12 cellular contexts compared by ENCODE assay signal in genomic region chr16:87063543-87063942, GRCh38.
"Had no signal": no experiment of that assay in that cellular context is flagged by ENCODE, and none has a peak within 500 bp of the region (broad histone marks: within the 10 kb centered on the region; RNA-seq: fewer than 3 reads in every experiment).

No MANE protein-coding gene starts in this region.

- H3K9ac ChIP-seq: parathyroid adenoma had no signal

- H3K27me3 ChIP-seq: body of pancreas had no signal

- H3K27ac ChIP-seq: body of pancreas, gastrocnemius medialis, left ventricle myocardium inferior, parathyroid adenoma, skin epidermis, stomach, uterus had no signal

- H3K4me1 ChIP-seq: gastrocnemius medialis, uterus had no signal

- H3K79me2 ChIP-seq: parathyroid adenoma had no signal

- H3K4me1 Mint-ChIP-seq: activated naive CD8-positive, alpha-beta T cell treated with anti-CD3 and anti-CD28 coated beads, Interleukin-2, amount 50 U/mL, for 24 hours had no signal

- H3K36me3 ChIP-seq: gastrocnemius medialis, left ventricle myocardium inferior, stomach, uterus had no signal

- H3K9me3 Mint-ChIP-seq: activated naive CD8-positive, alpha-beta T cell treated with anti-CD3 and anti-CD28 coated beads, Interleukin-2, amount 50 U/mL, for 24 hours; activated T-cell treated with anti-CD3 and anti-CD28 coated beads, Interleukin-2, amount 50 U/mL, for 72 hours had no signal

- H3K9me3 ChIP-seq: body of pancreas, gastrocnemius medialis, left ventricle myocardium inferior, stomach, uterus had no signal

- H3K4me3 ChIP-seq: body of pancreas, gastrocnemius medialis, left ventricle myocardium inferior, skin epidermis, stomach, uterus had no signal

- H3K4me3 Mint-ChIP-seq: activated naive CD8-positive, alpha-beta T cell treated with anti-CD3 and anti-CD28 coated beads, Interleukin-2, amount 50 U/mL, for 24 hours; activated T-cell treated with anti-CD3 and anti-CD28 coated beads, Interleukin-2, amount 50 U/mL, for 72 hours had no signal

- ATAC-seq: activated naive CD8-positive, alpha-beta T cell treated with anti-CD3 and anti-CD28 coated beads, Interleukin-2, amount 50 U/mL, for 24 hours; activated T-cell treated with anti-CD3 and anti-CD28 coated beads, Interleukin-2, amount 50 U/mL, for 72 hours; body of pancreas; gastrocnemius medialis had no signal

- DNase-seq: activated naive CD8-positive, alpha-beta T cell treated with anti-CD3 and anti-CD28 coated beads, Interleukin-2, amount 50 U/mL, for 24 hours; activated T-cell treated with anti-CD3 and anti-CD28 coated beads, Interleukin-2, amount 50 U/mL, for 72 hours; body of pancreas; gastrocnemius medialis; islet precursor cell; left ventricle myocardium inferior; mesendoderm; stimulated activated CD4-positive, alpha-beta T cell treated with anti-CD3 and anti-CD28 coated beads, Interleukin-4, amount 100 ng/mL, for 4 hours; stomach; uterus had no signal

- H3K27ac Mint-ChIP-seq: activated naive CD8-positive, alpha-beta T cell treated with anti-CD3 and anti-CD28 coated beads, Interleukin-2, amount 50 U/mL, for 24 hours; activated T-cell treated with anti-CD3 and anti-CD28 coated beads, Interleukin-2, amount 50 U/mL, for 72 hours had no signal
